2 cellular contexts compared by ENCODE assay signal in the genomic region with DNA sequence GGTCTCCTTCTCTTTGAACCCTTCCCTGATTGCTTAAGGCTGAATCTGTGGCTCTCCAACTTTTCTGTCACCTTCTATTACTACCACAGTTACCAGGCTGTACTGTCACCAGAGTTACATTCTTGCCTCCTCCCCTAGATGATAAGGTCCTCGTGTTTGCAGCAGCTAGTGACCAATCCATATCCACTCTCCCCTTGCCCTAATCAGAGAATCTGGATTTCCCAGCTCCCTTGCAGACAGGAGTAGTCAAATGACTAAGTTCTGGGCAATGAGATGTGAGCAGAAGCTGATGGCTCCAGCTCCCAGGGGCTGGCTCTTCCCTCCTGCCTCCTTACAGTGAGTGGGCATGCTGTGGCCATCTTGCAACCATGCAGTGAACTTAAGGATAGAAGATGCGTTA.
TF ChIP-seq lines count a peak whose summit lies in the region.

No MANE protein-coding gene starts in this region.

TF ChIP-seq in HEK293, 187 proteins besides CTCF, POLR2A, EP300 and RAD21 (continued from another document):
- TF ChIP-seq, protein P1, sequence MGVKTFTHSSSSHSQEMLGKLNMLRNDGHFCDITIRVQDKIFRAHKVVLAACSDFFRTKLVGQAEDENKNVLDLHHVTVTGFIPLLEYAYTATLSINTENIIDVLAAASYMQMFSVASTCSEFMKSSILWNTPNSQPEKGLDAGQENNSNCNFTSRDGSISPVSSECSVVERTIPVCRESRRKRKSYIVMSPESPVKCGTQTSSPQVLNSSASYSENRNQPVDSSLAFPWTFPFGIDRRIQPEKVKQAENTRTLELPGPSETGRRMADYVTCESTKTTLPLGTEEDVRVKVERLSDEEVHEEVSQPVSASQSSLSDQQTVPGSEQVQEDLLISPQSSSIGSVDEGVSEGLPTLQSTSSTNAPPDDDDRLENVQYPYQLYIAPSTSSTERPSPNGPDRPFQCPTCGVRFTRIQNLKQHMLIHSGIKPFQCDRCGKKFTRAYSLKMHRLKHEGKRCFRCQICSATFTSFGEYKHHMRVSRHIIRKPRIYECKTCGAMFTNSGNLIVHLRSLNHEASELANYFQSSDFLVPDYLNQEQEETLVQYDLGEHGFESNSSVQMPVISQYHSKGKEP (tag by site-specific recombination; IDR thresholded peaks at IDR 0.05), result no peak
- TF ChIP-seq ZNF292 (tag by site-specific recombination; IDR thresholded peaks at IDR 0.05; ENCODE audit: borderline replicate concordance, low read depth), result no peak
- TF ChIP-seq SALL2 (tag by site-specific recombination; IDR thresholded peaks at IDR 0.05; ENCODE audit: borderline replicate concordance), result no peak

TF ChIP-seq in K562, 482 proteins besides CTCF, POLR2A, EP300 and RAD21 (continued from another document):
- TF ChIP-seq ELF1 (tag; IDR thresholded peaks at IDR 0.05) (no peak), ZBTB17 (CRISPR knock-in tag; IDR thresholded peaks at IDR 0.05) (peak; percentile 96)
TF ChIP-seq in K562: peak in this region for 2.
